ENCODE assay signal across 14 cellular contexts in genomic region chr19:54169149-54169731, GRCh38. TPM values are rescaled to one million over a fixed set of nuclear protein-coding genes. Genes with fewer than 3 reads are reported as not detected.
"Had no signal": no experiment of that assay in that cellular context is flagged by ENCODE, and none has a peak within 500 bp of the region (broad histone marks: within the 10 kb centered on the region; RNA-seq: fewer than 3 reads in every experiment).

No MANE protein-coding gene starts in this region.

- H3K4me3 Mint-ChIP-seq: memory B cell; nephron; neural progenitor cell; stimulated activated memory B cell treated with anti-CD40 and anti-IgM and Interleukin-4, amounts not matched to agents 10 μg/mL and 1 μg/mL and 100 μg/mL, for 72 hours; type B pancreatic cell had no signal

- H3K36me3 Mint-ChIP-seq: memory B cell; stimulated activated memory B cell treated with anti-CD40 and anti-IgM and Interleukin-4, amounts not matched to agents 10 μg/mL and 1 μg/mL and 100 μg/mL, for 72 hours had no signal

- H3K4me3 ChIP-seq: gastrocnemius medialis, lung, neural progenitor cell, sigmoid colon, testis, tibial artery had no signal

- H3K27me3 ChIP-seq: testis had no signal

- H3K9me3 ChIP-seq: gastrocnemius medialis, sigmoid colon, testis, tibial artery had no signal

- H3K9me3 Mint-ChIP-seq: memory B cell; stimulated activated memory B cell treated with anti-CD40 and anti-IgM and Interleukin-4, amounts not matched to agents 10 μg/mL and 1 μg/mL and 100 μg/mL, for 72 hours; type B pancreatic cell had no signal

- H3K27ac Mint-ChIP-seq: memory B cell; nephron; progenitor cell of endocrine pancreas; stimulated activated memory B cell treated with anti-CD40 and anti-IgM and Interleukin-4, amounts not matched to agents 10 μg/mL and 1 μg/mL and 100 μg/mL, for 72 hours had no signal

- H3K4me1 ChIP-seq: parathyroid adenoma had no signal

- H3K27ac ChIP-seq: dorsolateral prefrontal cortex, gastrocnemius medialis, neural progenitor cell, parathyroid adenoma, sigmoid colon, testis, tibial artery had no signal

- H3K4me1 Mint-ChIP-seq: neural progenitor cell had no signal

- H3K27me3 Mint-ChIP-seq: type B pancreatic cell had no signal

RNA-seq across cellular contexts. Expression of gene TMC4, which starts 3.7 kb away (rescaled TPM):
- total RNA-seq: glomerular endothelial cell had no signal
